Comparison of ENCODE assay signal across 1 cellular context in genomic region chr5:58182287-58182841, GRCh38.
TF ChIP-seq lines count a peak whose summit lies in the region.

No MANE protein-coding gene starts in this region.

TF ChIP-seq in A549, 52 proteins besides CTCF, POLR2A, EP300 and RAD21 (continued from another document):
- TF ChIP-seq, protein P1, sequence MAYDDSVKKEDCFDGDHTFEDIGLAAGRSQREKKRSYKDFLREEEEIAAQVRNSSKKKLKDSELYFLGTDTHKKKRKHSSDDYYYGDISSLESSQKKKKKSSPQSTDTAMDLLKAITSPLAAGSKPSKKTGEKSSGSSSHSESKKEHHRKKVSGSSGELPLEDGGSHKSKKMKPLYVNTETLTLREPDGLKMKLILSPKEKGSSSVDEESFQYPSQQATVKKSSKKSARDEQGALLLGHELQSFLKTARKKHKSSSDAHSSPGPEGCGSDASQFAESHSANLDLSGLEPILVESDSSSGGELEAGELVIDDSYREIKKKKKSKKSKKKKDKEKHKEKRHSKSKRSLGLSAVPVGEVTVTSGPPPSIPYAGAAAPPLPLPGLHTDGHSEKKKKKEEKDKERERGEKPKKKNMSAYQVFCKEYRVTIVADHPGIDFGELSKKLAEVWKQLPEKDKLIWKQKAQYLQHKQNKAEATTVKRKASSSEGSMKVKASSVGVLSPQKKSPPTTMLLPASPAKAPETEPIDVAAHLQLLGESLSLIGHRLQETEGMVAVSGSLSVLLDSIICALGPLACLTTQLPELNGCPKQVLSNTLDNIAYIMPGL (CRISPR knock-in tag; IDR thresholded peaks at IDR 0.05; ENCODE audit: borderline replicate concordance): no peak
- no peak for TF ChIP-seq RCOR1 (IDR thresholded peaks at IDR 0.05; ENCODE audit: low read depth, low read length)
- no peak for TF ChIP-seq SMC3 (IDR thresholded peaks at IDR 0.05)
- no peak for TF ChIP-seq ESRRA (IDR thresholded peaks at IDR 0.05; ENCODE audit: borderline replicate concordance, low read length)
- TF ChIP-seq, protein P2, sequence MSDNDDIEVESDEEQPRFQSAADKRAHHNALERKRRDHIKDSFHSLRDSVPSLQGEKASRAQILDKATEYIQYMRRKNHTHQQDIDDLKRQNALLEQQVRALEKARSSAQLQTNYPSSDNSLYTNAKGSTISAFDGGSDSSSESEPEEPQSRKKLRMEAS (IDR thresholded peaks at IDR 0.05): no peak
- TF ChIP-seq MYC (IDR thresholded peaks at IDR 0.05; ENCODE audit: borderline replicate concordance, low read length): no peak
TF ChIP-seq in A549: peak in this region for 0.
